ENCODE assay signal across 21 cellular contexts in the genomic region with DNA sequence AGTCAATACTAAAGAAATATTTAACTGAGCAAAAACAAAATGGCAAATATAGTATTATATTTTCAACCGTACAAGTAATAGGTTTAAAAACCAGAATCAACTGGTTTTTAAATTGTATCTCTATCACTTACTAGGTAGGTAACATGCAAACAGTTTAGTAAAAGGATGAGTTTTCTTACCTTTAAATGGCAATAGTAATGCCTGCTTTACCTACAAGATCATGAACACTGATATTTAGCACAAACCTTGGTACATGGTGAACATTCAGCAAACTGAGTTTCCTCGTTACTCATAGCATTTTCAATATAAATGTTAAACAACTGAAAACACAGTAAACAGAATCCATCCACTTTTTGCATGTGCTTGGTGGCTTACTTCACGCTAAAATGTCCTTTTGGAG.
DNase-seq lines count a peak whose midpoint lies in the region; ATAC-seq, FAIRE-seq and TF ChIP-seq lines count a peak whose summit lies in the region.
"Had no signal": no experiment of that assay in that cellular context is flagged by ENCODE, and none has a peak within 500 bp of the region (broad histone marks: within the 10 kb centered on the region; RNA-seq: fewer than 3 reads in every experiment).

No MANE protein-coding gene starts in this region.

- H3K9me3 Mint-ChIP-seq in endodermal cell (no peaks in the 10 kb centered on the region), type B pancreatic cell (peaks cover 6% of the 10 kb centered on the region)
- H3K9me3 Mint-ChIP-seq: CD4-positive, alpha-beta memory T cell; HFFc6 had no signal

- RAD21 ChIA-PET in HCT116 (lab: Charles Lee; ENCODE audit: low non-redundant PET in 1 of 2, low total read pairs in 2 of 2, uncharacterized antibody in 2 of 2, unreplicated experiment in 2 of 2): no interaction called here

- no peak for FAIRE-seq in HepG2 (lab: Jason Lieb, UNC)
- FAIRE-seq: GM12878, H1 had no signal

- H3K4me1 Mint-ChIP-seq in endodermal cell (peaks cover 59% of the 10 kb centered on the region), type B pancreatic cell (ENCODE audit: unreplicated experiment) (peaks cover 40% of the 10 kb centered on the region)
- H3K4me1 Mint-ChIP-seq: CD4-positive, alpha-beta memory T cell had no signal

- intact Hi-C loops in HepG2 (cut with micrococcal nuclease; ENCODE audit: unreplicated experiment): no loop called here
- intact Hi-C loops in right lobe of liver (cut with DNase I): no loop called here
- intact Hi-C loops in HCT116 (cut with micrococcal nuclease): no loop called here

- TF ChIP-seq CTCF in HepG2 (CRISPR knock-in tag; IDR thresholded peaks at IDR 0.05): no peak
- TF ChIP-seq CTCF in right lobe of liver (IDR thresholded peaks at IDR 0.05): no peak
- TF ChIP-seq CTCF in HCT116 (IDR thresholded peaks at IDR 0.05 in 2 of 3, conservative IDR thresholded peaks at IDR 0.05 in 1 of 3; ENCODE audit: borderline replicate concordance in 1 of 3, insufficient read depth in 1 of 3, low read depth in 2 of 3, low read length in 2 of 3): no peak
- no peak for TF ChIP-seq CTCF in endodermal cell (conservative IDR thresholded peaks at IDR 0.05)
- TF ChIP-seq CTCF in type B pancreatic cell (conservative IDR thresholded peaks at IDR 0.05): no peak

- CTCF ChIA-PET in HepG2 (lab: Yijun Ruan, JAX; ENCODE audit: low intra/inter-chr PET ratio, low total read pairs) (no interaction called here), HCT116 (lab: Charles Lee) (no interaction called here)

- TF ChIP-seq EP300 in HepG2 (IDR thresholded peaks at IDR 0.05; ENCODE audit: low read depth in 2 of 2, low read length in 2 of 2): no peak
- TF ChIP-seq EP300 in HepG2 (CRISPR knock-in tag; IDR thresholded peaks at IDR 0.05; ENCODE audit: borderline replicate concordance): no peak

- H3K36me3 Mint-ChIP-seq in endodermal cell (ENCODE audit: low read depth) (no peaks in the 10 kb centered on the region), type B pancreatic cell (peaks cover 15% of the 10 kb centered on the region)
- H3K36me3 Mint-ChIP-seq: CD14-positive monocyte; CD4-positive, alpha-beta memory T cell; IgD-negative memory B cell had no signal

- H3K27me3 ChIP-seq in HepG2 (ENCODE audit: control insufficient read depth in 1 of 2, insufficient read depth in 2 of 2, low read length in 2 of 2): no peaks in the 10 kb centered on the region
- no peaks in the 10 kb centered on the region for H3K27me3 ChIP-seq in right lobe of liver
- no peaks in the 10 kb centered on the region for H3K27me3 ChIP-seq in HCT116 (ENCODE audit: insufficient read depth, low read length)
- H3K27me3 ChIP-seq in endodermal cell (ENCODE audit: control insufficient read depth, insufficient read depth, low read length, poor library complexity, severe bottlenecking): no peaks in the 10 kb centered on the region
- H3K27me3 ChIP-seq: BLaER1 had no signal

- H4K20me1 ChIP-seq in HepG2 (ENCODE audit: insufficient read depth, low read length) (no peaks in the 10 kb centered on the region), HCT116 (ENCODE audit: insufficient read depth) (no peaks in the 10 kb centered on the region)
- H4K20me1 ChIP-seq: BLaER1 had no signal

- H2AFZ ChIP-seq in HepG2 (ENCODE audit: low read length) (no peak overlapping the region), HCT116 (ENCODE audit: low read depth, low read length, poor library complexity, severe bottlenecking) (no peak overlapping the region)

- H3K79me2 ChIP-seq in HepG2 (ENCODE audit: insufficient read depth, low read length) (no peaks in the 10 kb centered on the region), HCT116 (ENCODE audit: insufficient read depth, low read length) (no peaks in the 10 kb centered on the region)

- ATAC-seq in HepG2 (no peak), right lobe of liver (no peak), HCT116 (no peak), GM21528 (IDR thresholded peaks at IDR 0.05; ENCODE audit: low FRiP score, unreplicated experiment) (no peak), HG02852 (IDR thresholded peaks at IDR 0.05; ENCODE audit: unreplicated experiment) (no peak), SK-N-SH treated with all-trans-retinoic acid at 6 μM for 48 hours (no peak)
- ATAC-seq: GM12878 had no signal

- H3K27ac ChIP-seq in HepG2 (ENCODE audit: extremely low read length, insufficient read depth, low read length) (peak overlapping the region; percentile 24), right lobe of liver (no peak overlapping the region), HCT116 (ENCODE audit: low read depth, low read length) (peak overlapping the region; percentile 86), endodermal cell (ENCODE audit: low read depth, low read length) (no peak overlapping the region)
- H3K27ac ChIP-seq: BLaER1 had no signal

- peak overlapping the region; percentile 97 for H3K27ac Mint-ChIP-seq in endodermal cell
- H3K27ac Mint-ChIP-seq in type B pancreatic cell: peak overlapping the region; percentile 86
- H3K27ac Mint-ChIP-seq: CD14-positive monocyte; CD4-positive, alpha-beta memory T cell; HFFc6; IgD-negative memory B cell had no signal

- POLR2A ChIA-PET in HepG2 (lab: Yijun Ruan, JAX): no interaction called here
- POLR2A ChIA-PET in HCT116 (lab: Charles Lee): no interaction called here

- no peak overlapping the region for H3K4me3 Mint-ChIP-seq in endodermal cell
- H3K4me3 Mint-ChIP-seq in type B pancreatic cell: no peak overlapping the region
- H3K4me3 Mint-ChIP-seq: CD14-positive monocyte; CD4-positive, alpha-beta memory T cell; HFFc6; IgD-negative memory B cell had no signal

- H3K9me2 ChIP-seq in HCT116 (ENCODE audit: insufficient read depth): no peaks in the 10 kb centered on the region

- no peak overlapping the region for H3K9ac ChIP-seq in HepG2 (ENCODE audit: insufficient read depth, low read depth, low read length)
- H3K9ac ChIP-seq in HCT116 (ENCODE audit: low read length): peak overlapping the region; percentile 9; the same call in 1 of the 2 replicates
- H3K9ac ChIP-seq in endodermal cell (ENCODE audit: extremely low read depth, low read length, poor library complexity, severe bottlenecking): no peak overlapping the region
- H3K9ac ChIP-seq: BLaER1 had no signal

- in situ Hi-C loops in HepG2 (cut with HindIII; ENCODE audit: extremely low pct_ligation_motif_present, low pct_unique_long_range_greater_than_20kb): no loop called here

- H3K4me3 ChIP-seq in HepG2 (replicated peaks in 1 of 3; ENCODE audit: insufficient read depth in 1 of 3, low read depth in 2 of 3, low read length in 3 of 3) (no peak overlapping the region), right lobe of liver (no peak overlapping the region), HCT116 (replicated peaks in 1 of 2; ENCODE audit: low read depth in 1 of 2, low read length in 2 of 2) (peak overlapping the region in 1 of 2 experiments; percentile 43; a peak in 1 of 4 replicates), endodermal cell (ENCODE audit: low read length) (no peak overlapping the region)
- H3K4me3 ChIP-seq: BLaER1, GM12878, HAP-1 had no signal

- TF ChIP-seq RAD21 in HepG2 (CRISPR knock-in tag; IDR thresholded peaks at IDR 0.05) (no peak), HCT116 (IDR thresholded peaks at IDR 0.05; ENCODE audit: low read depth) (no peak)

- DNase-seq in HepG2 (ENCODE audit: low spot score): no peak
- no peak for DNase-seq in right lobe of liver
- DNase-seq in HCT116 (ENCODE audit: low read depth, low spot score): no peak
- no peak for DNase-seq in endodermal cell
- no peak for DNase-seq in type B pancreatic cell (ENCODE audit: extremely low spot score, unreplicated experiment)
- DNase-seq: CD4-positive, alpha-beta memory T cell; DMS 273 treated with DMSO at 0.1 percent for 48 hours; DND-41; EL; HFFc6; Karpas-422; KBM-7 had no signal

- H3K27me3 Mint-ChIP-seq in endodermal cell (ENCODE audit: insufficient read depth) (no peaks in the 10 kb centered on the region), type B pancreatic cell (no peaks in the 10 kb centered on the region)
- H3K27me3 Mint-ChIP-seq: CD4-positive, alpha-beta memory T cell; IgD-negative memory B cell had no signal

- no peak overlapping the region for H3K4me2 ChIP-seq in HepG2 (ENCODE audit: low read depth, low read length)
- H3K4me2 ChIP-seq in HCT116 (ENCODE audit: low read length): peak overlapping the region; percentile 73
- H3K4me2 ChIP-seq: BLaER1 had no signal

- 60% methylated on average over 3 of the region's 3 CpGs for WGBS in HepG2 (ENCODE audit: low lambda C conversion rate)
- 51% methylated on average over 3 of the region's 3 CpGs for WGBS in right lobe of liver (ENCODE audit: insufficient coverage, low coverage, low lambda C conversion rate, missing lambda C conversion rate)
- WGBS in endodermal cell (ENCODE audit: insufficient coverage in 1 of 2, insufficient read length in 1 of 2), 2 experiments: 91 to 100% methylated on average over 1 to 2 of the region's 3 CpGs

- H3K4me1 ChIP-seq in HepG2 (ENCODE audit: insufficient read depth, low read length) (peaks cover 25% of the 10 kb centered on the region), right lobe of liver (no peaks in the 10 kb centered on the region), HCT116 (ENCODE audit: control insufficient read depth in 1 of 2, insufficient read depth in 2 of 2, low read length in 2 of 2) (peaks cover 63 to 68% of the 10 kb centered on the region in 2 experiments), endodermal cell (ENCODE audit: control insufficient read depth, insufficient read depth, low read length) (peaks cover 7% of the 10 kb centered on the region)
- H3K4me1 ChIP-seq: BLaER1 had no signal

- BruUV-seq in HepG2 (replicated peaks; lab: Mats Ljungman, UMichigan) (no TSS peak), HCT116 (replicated peaks; lab: Mats Ljungman, UMichigan) (no TSS peak)

- no peaks in the 10 kb centered on the region for H3K36me3 ChIP-seq in HepG2 (replicated peaks in 1 of 2; ENCODE audit: control insufficient read depth in 1 of 2, insufficient read depth in 2 of 2, low read length in 2 of 2)
- H3K36me3 ChIP-seq in right lobe of liver: no peaks in the 10 kb centered on the region
- no peaks in the 10 kb centered on the region for H3K36me3 ChIP-seq in HCT116 (ENCODE audit: control insufficient read depth in 1 of 2, insufficient read depth in 2 of 2, low read length in 2 of 2)
- no peaks in the 10 kb centered on the region for H3K36me3 ChIP-seq in endodermal cell (ENCODE audit: control insufficient read depth, insufficient read depth, low read length)
- H3K36me3 ChIP-seq: BLaER1, HAP-1 had no signal

- TF ChIP-seq POLR2A in HepG2 (IDR thresholded peaks at IDR 0.05; ENCODE audit: insufficient read depth in 1 of 2, low read depth in 2 of 2, low read length in 2 of 2) (no peak), right lobe of liver (IDR thresholded peaks at IDR 0.05) (no peak), HCT116 (IDR thresholded peaks at IDR 0.05; ENCODE audit: borderline replicate concordance, extremely low read depth, insufficient read depth, insufficient read length) (no peak)

- H3K9me3 ChIP-seq in HepG2 (ENCODE audit: low read length) (no peaks in the 10 kb centered on the region), right lobe of liver (no peaks in the 10 kb centered on the region), HCT116 (ENCODE audit: control insufficient read depth in 1 of 2, insufficient read depth in 1 of 2, low read depth in 1 of 2, low read length in 2 of 2) (no peaks in the 10 kb centered on the region), endodermal cell (ENCODE audit: control insufficient read depth, low read length) (no peaks in the 10 kb centered on the region)
- H3K9me3 ChIP-seq: BLaER1, HAP-1 had no signal

TF ChIP-seq in SK-N-SH treated with all-trans-retinoic acid at 6 μM for 48 hours, 23 proteins besides CTCF, POLR2A, EP300 and RAD21:
- TF ChIP-seq ISL1 (CRISPR knock-in tag; IDR thresholded peaks at IDR 0.05): no peak
TF ChIP-seq in SK-N-SH treated with all-trans-retinoic acid at 6 μM for 48 hours: peak in this region for 0.

Comparison
In these comparisons a context has a peak if more than half of its experiments do, and no peak if none do; other contexts are left out.
1. H3K27ac ChIP-seq: peak in HepG2 (single experiment) and HCT116 (single experiment); none in right lobe of liver (0 of 3) and endodermal cell (single experiment).